In genomic region chr22:38795569-38795968, GRCh38 we compare ENCODE assay signal across 20 cellular contexts. TPM values are rescaled to one million over a fixed set of nuclear protein-coding genes. Genes with fewer than 3 reads are reported as not detected.
A peak's percentile ranks its signal among the peaks of the same experiment; 100 is the strongest.
DNase-seq lines count a peak whose midpoint lies in the region; ATAC-seq and TF ChIP-seq lines count a peak whose summit lies in the region.
"Had no signal": no experiment of that assay in that cellular context is flagged by ENCODE, and none has a peak within 500 bp of the region (broad histone marks: within the 10 kb centered on the region; RNA-seq: fewer than 3 reads in every experiment).

No MANE protein-coding gene starts in this region.

- no peak for TF ChIP-seq CTCF in GM23338 (conservative IDR thresholded peaks at IDR 0.05; ENCODE audit: low read depth in 2 of 2)
- no peak for TF ChIP-seq CTCF in type B pancreatic cell (conservative IDR thresholded peaks at IDR 0.05)
- no peak for TF ChIP-seq CTCF in osteocyte (IDR thresholded peaks at IDR 0.05)

- peak overlapping the region; percentile 19; the same call in 1 of the 2 replicates for H2AFZ ChIP-seq in GM23338

- H4K20me1 ChIP-seq in GM23338 (replicated peaks; ENCODE audit: insufficient read depth), result no peaks in the 10 kb centered on the region

- no peak for ATAC-seq in activated T-cell treated with anti-CD3 and anti-CD28 coated beads, Interleukin-2, amount 50 U/mL, for 4 hours
- ATAC-seq in GM23338 (no peak), naive B cell (ENCODE audit: low read depth in 2 of 2) (no peak)

- no peak overlapping the region for H3K4me2 ChIP-seq in GM23338

- peaks cover 3% of the 10 kb centered on the region for H3K36me3 Mint-ChIP-seq in activated T-cell treated with anti-CD3 and anti-CD28 coated beads, Interleukin-2, amount 50 U/mL, for 4 hours (ENCODE audit: insufficient read depth)
- H3K36me3 Mint-ChIP-seq in GM23338 (ENCODE audit: low read depth), result peaks cover 3% of the 10 kb centered on the region; the same call in 1 of the 3 replicates
- H3K36me3 Mint-ChIP-seq in naive B cell, result peaks cover 0 to 11% of the 10 kb centered on the region in 2 donors
- H3K36me3 Mint-ChIP-seq in type B pancreatic cell, result no peaks in the 10 kb centered on the region
- H3K36me3 Mint-ChIP-seq in osteocyte (ENCODE audit: unreplicated experiment), result no peaks in the 10 kb centered on the region
- H3K36me3 Mint-ChIP-seq: CD14-positive monocyte had no signal

- peak overlapping the region; percentile 0 for H3K4me3 Mint-ChIP-seq in activated T-cell treated with anti-CD3 and anti-CD28 coated beads, Interleukin-2, amount 50 U/mL, for 4 hours
- H3K4me3 Mint-ChIP-seq in GM23338 (no peak overlapping the region), naive B cell (peak overlapping the region in 2 of 8 donors; percentile 3 to 20), type B pancreatic cell (peak overlapping the region; percentile 4), osteocyte (ENCODE audit: unreplicated experiment) (no peak overlapping the region)

- H3K27me3 ChIP-seq in GM23338 (ENCODE audit: insufficient read depth), result no peaks in the 10 kb centered on the region
- H3K27me3 ChIP-seq: Peyer's patch had no signal

- peaks cover 10% of the 10 kb centered on the region; the same call in 1 of the 2 replicates for H3K4me1 ChIP-seq in GM23338 (ENCODE audit: insufficient read depth)

- peaks cover 14% of the 10 kb centered on the region for H3K27me3 Mint-ChIP-seq in activated T-cell treated with anti-CD3 and anti-CD28 coated beads, Interleukin-2, amount 50 U/mL, for 4 hours (ENCODE audit: low read depth)
- H3K27me3 Mint-ChIP-seq in GM23338 (ENCODE audit: insufficient read depth, low read depth, poor library complexity), result peaks cover 8% of the 10 kb centered on the region
- peaks cover 28 to 45% (median 42%) of the 10 kb centered on the region in 3 donors for H3K27me3 Mint-ChIP-seq in naive B cell
- peaks cover 56% of the 10 kb centered on the region for H3K27me3 Mint-ChIP-seq in type B pancreatic cell
- peaks cover 32% of the 10 kb centered on the region for H3K27me3 Mint-ChIP-seq in osteocyte (ENCODE audit: unreplicated experiment)

- H3K4me1 Mint-ChIP-seq in activated T-cell treated with anti-CD3 and anti-CD28 coated beads, Interleukin-2, amount 50 U/mL, for 4 hours (ENCODE audit: low read depth), result peaks cover 25% of the 10 kb centered on the region
- H3K4me1 Mint-ChIP-seq in GM23338 (peaks cover 6% of the 10 kb centered on the region; the same call in 2 of the 3 replicates), naive B cell (peaks cover 7 to 22% (median 8%) of the 10 kb centered on the region in 3 donors), type B pancreatic cell (ENCODE audit: unreplicated experiment) (peaks cover 12% of the 10 kb centered on the region), osteocyte (ENCODE audit: unreplicated experiment) (peaks cover 10% of the 10 kb centered on the region)

- H3K4me3 ChIP-seq in GM23338, result no peak overlapping the region
- H3K4me3 ChIP-seq: Peyer's patch had no signal

- H3K36me3 ChIP-seq in GM23338 (ENCODE audit: insufficient read depth), result no peaks in the 10 kb centered on the region

- no peaks in the 10 kb centered on the region for H3K79me2 ChIP-seq in GM23338 (replicated peaks; ENCODE audit: insufficient read depth)

- no peak for DNase-seq in activated T-cell treated with anti-CD3 and anti-CD28 coated beads, Interleukin-2, amount 50 U/mL, for 4 hours
- no peak for DNase-seq in activated T-cell treated with anti-CD3 and anti-CD28 coated beads, Interleukin-2, amount 50 U/mL, for 48 hours
- no peak for DNase-seq in GM23338 (ENCODE audit: low spot score)
- DNase-seq in naive B cell, result no peak
- DNase-seq in type B pancreatic cell (ENCODE audit: extremely low spot score, unreplicated experiment), result no peak
- no peak for DNase-seq in osteocyte (ENCODE audit: extremely low spot score, unreplicated experiment)
- no peak for DNase-seq in activated CD4-positive, alpha-beta T cell treated with anti-CD3 and anti-CD28 coated beads, Interleukin-2, amount 50 U/mL, for 1 hour
- DNase-seq: DMS79, H7, KBM-7, MM.1S, NCI-H1048, NCI-H1417 treated with DMSO at 0.1 percent for 48 hours, NCI-H187, NCI-H446, NCI-H526, Peyer's patch had no signal

- no peak overlapping the region for H3K27ac ChIP-seq in GM23338 (ENCODE audit: low read depth)
- H3K27ac ChIP-seq: HL-60, Peyer's patch had no signal

- peaks cover 4% of the 10 kb centered on the region for H3K9me2 ChIP-seq in GM23338 (ENCODE audit: insufficient read depth)

- H3F3A ChIP-seq in GM23338 (replicated peaks; ENCODE audit: low read depth), result no peaks in the 10 kb centered on the region

- H3K27ac Mint-ChIP-seq in GM23338 (no peak overlapping the region), naive B cell (peak overlapping the region in 4 of 6 donors; percentile 14 to 89 (median 70)), type B pancreatic cell (no peak overlapping the region), osteocyte (ENCODE audit: unreplicated experiment) (no peak overlapping the region)
- H3K27ac Mint-ChIP-seq: B cell, CD14-positive monocyte had no signal

- H3K9me3 Mint-ChIP-seq in activated T-cell treated with anti-CD3 and anti-CD28 coated beads, Interleukin-2, amount 50 U/mL, for 4 hours, result peaks cover 3% of the 10 kb centered on the region
- H3K9me3 Mint-ChIP-seq in GM23338 (no peaks in the 10 kb centered on the region), naive B cell (peaks cover 0 to 11% (median 9%) of the 10 kb centered on the region in 7 donors), type B pancreatic cell (no peaks in the 10 kb centered on the region), osteocyte (ENCODE audit: unreplicated experiment) (no peaks in the 10 kb centered on the region)

RNA-seq across cellular contexts. Expression of gene DNAL4, which starts 1.6 kb away (rescaled TPM):
- total RNA-seq in activated T-cell treated with anti-CD3 and anti-CD28 coated beads, Interleukin-2, amount 50 U/mL, for 4 hours, result 1 to 10 TPM; 4.5 to 6.1 (median 5.1) TPM
- 10.0 and 11.3 TPM in 2 replicates for total RNA-seq in GM23338 (2014; rRNA removed; shearing (Covaris generic))
- polyA plus RNA-seq in GM23338 (2016; fragmentation: Nextera tagmentation; extraction: Ambion mirVana) (8.7 and 9.3 TPM in 2 replicates), naive B cell (ENCODE audit: low read depth in 6 of 6) (10 to 100 TPM; 10.6 to 15.7 (median 12.7) TPM)
- total RNA-seq in type B pancreatic cell (ENCODE audit: low replicate concordance) (23.9 and 31.5 TPM in 2 replicates), osteocyte (16.4 and 17.0 TPM in 2 replicates)

RNA-seq across cellular contexts. Expression of gene SUN2, which starts 39.8 kb away (rescaled TPM):
- 10 to 100 TPM; 30.1 to 44.6 (median 44.0) TPM for total RNA-seq in activated T-cell treated with anti-CD3 and anti-CD28 coated beads, Interleukin-2, amount 50 U/mL, for 4 hours
- total RNA-seq in GM23338 (2014; rRNA removed; shearing (Covaris generic)), result 12.6 and 17.6 TPM in 2 replicates
- polyA plus RNA-seq in GM23338 (2016; fragmentation: Nextera tagmentation; extraction: Ambion mirVana) (7.2 and 8.2 TPM in 2 replicates), naive B cell (ENCODE audit: low read depth in 6 of 6) (100 to 1,000 TPM; 146 to 327 (median 208) TPM)
- total RNA-seq in type B pancreatic cell (ENCODE audit: low replicate concordance) (43.5 and 70.5 TPM in 2 replicates), osteocyte (148 and 151 TPM in 2 replicates)

RNA-seq across cellular contexts. Expression of gene NPTXR, which starts 48.3 kb away (rescaled TPM):
- total RNA-seq in activated T-cell treated with anti-CD3 and anti-CD28 coated beads, Interleukin-2, amount 50 U/mL, for 4 hours, result 1 to 10 TPM; 2.0 to 2.5 (median 2.2) TPM
- 9.3 and 13.4 TPM in 2 replicates for total RNA-seq in GM23338 (2014; rRNA removed; shearing (Covaris generic))
- polyA plus RNA-seq in GM23338 (2016; fragmentation: Nextera tagmentation; extraction: Ambion mirVana), result 0.75 and 0.89 TPM in 2 replicates
- polyA plus RNA-seq in naive B cell (ENCODE audit: low read depth in 6 of 6), result under 1 TPM in 3 of 6 donors, not detected in 3; 0.05 to 0.17 (median 0.11) TPM
- total RNA-seq in type B pancreatic cell (ENCODE audit: low replicate concordance), result 5.9 and 6.9 TPM in 2 replicates
- 4.7 and 4.8 TPM in 2 replicates for total RNA-seq in osteocyte
- polyA plus RNA-seq: CD14-positive monocyte had no signal

Comparison
In these comparisons a context has a peak if more than half of its experiments do, and no peak if none do; other contexts are left out.
1. H3K4me3 Mint-ChIP-seq: peak in activated T-cell treated with anti-CD3 and anti-CD28 coated beads, Interleukin-2, amount 50 U/mL, for 4 hours (single experiment) and type B pancreatic cell (single experiment); none in GM23338 (single experiment) and osteocyte (single experiment).
2. H3K27ac Mint-ChIP-seq: peak in naive B cell (4 of 6); none in GM23338 (single experiment), type B pancreatic cell (single experiment) and osteocyte (single experiment).